Comparison of ENCODE assay signal across 2 cellular contexts in genomic region chr13:93981578-93981977, GRCh38.
TF ChIP-seq lines count a peak whose summit lies in the region.

No MANE protein-coding gene starts in this region.

TF ChIP-seq in HEK293T, 16 proteins besides CTCF, POLR2A, EP300 and RAD21 (continued from another document):
- TF ChIP-seq PKNOX1 (IDR thresholded peaks at IDR 0.05): peak; percentile 25; the same call in 1 of the 2 replicates

TF ChIP-seq in neural cell, 6 proteins besides CTCF, POLR2A, EP300 and RAD21:
- TF ChIP-seq REST (IDR thresholded peaks at IDR 0.05; ENCODE audit: borderline replicate concordance): peak; percentile 46
- peak; percentile 64 for TF ChIP-seq POLR2AphosphoS5 (IDR thresholded peaks at IDR 0.05)
- no peak for TF ChIP-seq MXI1 (conservative IDR thresholded peaks at IDR 0.05; ENCODE audit: poor library complexity, severe bottlenecking)
